ENCODE assay signal across 1 cellular context in genomic region chr16:89112377-89113151, GRCh38.
TF ChIP-seq lines count a peak whose summit lies in the region.

No MANE protein-coding gene starts in this region.

TF ChIP-seq in K562, 482 proteins besides CTCF, POLR2A, EP300 and RAD21:
- peak; percentile 4; the same call in 1 of the 2 replicates for TF ChIP-seq POLR2G (IDR thresholded peaks at IDR 0.05; ENCODE audit: low read depth, low read length)
- TF ChIP-seq MGA (IDR thresholded peaks at IDR 0.05) = no peak
